ENCODE assay signal across 8 cellular contexts in genomic region chr3:27483117-27484001, GRCh38. TPM values are rescaled to one million over a fixed set of nuclear protein-coding genes. Genes with fewer than 3 reads are reported as not detected.
A peak's percentile ranks its signal among the peaks of the same experiment; 100 is the strongest.
DNase-seq lines count a peak whose midpoint lies in the region; ATAC-seq, FAIRE-seq and TF ChIP-seq lines count a peak whose summit lies in the region.

No MANE protein-coding gene starts in this region.

- no peak for FAIRE-seq in GM12878 (lab: Jason Lieb, UNC)

- peak overlapping the region; percentile 89 for H2AFZ ChIP-seq in GM12878 (ENCODE audit: control insufficient read depth, low read depth, low read length)

- intact Hi-C loops in GM12878 (cut with micrococcal nuclease; ENCODE audit: unreplicated experiment) = loop anchor here (1.0 to 10.0 kb wide), 5 partner anchors 49 to 861 kb away; partner anchors contain the start of genes AZI2, CMC1 and ZCWPW2

- CTCF ChIA-PET in GM12878 (lab: Yijun Ruan, JAX) = interaction anchor here (0.7 to 2.3 kb wide), 3 partner anchors 125 to 193 kb away, joined by 3 to 9 read pairs (median 3); no protein-coding TSS in a partner anchor

- H3K4me1 ChIP-seq in GM12878 (ENCODE audit: control insufficient read depth, insufficient read depth, low read length) = peaks cover 6% of the 10 kb centered on the region

- RAD21 ChIA-PET in GM12878 (lab: Charles Lee; ENCODE audit: unreplicated experiment) = interaction anchor here (0.6 to 0.9 kb wide), 3 partner anchors 134 to 194 kb away, joined by 3 to 7 read pairs (median 3); no protein-coding TSS in a partner anchor

- H3K79me2 ChIP-seq in GM12878 (ENCODE audit: control insufficient read depth, insufficient read depth, low read length) = peaks cover 56% of the 10 kb centered on the region

- SMC1A ChIA-PET in GM12878 (lab: Charles Lee; ENCODE audit: uncharacterized antibody, unreplicated experiment) = interaction anchor here (1.0 to 1.6 kb wide), 4 partner anchors 11 to 134 kb away, joined by 3 to 4 read pairs (median 3); no protein-coding TSS in a partner anchor

- no peaks in the 10 kb centered on the region for H3K36me3 ChIP-seq in GM12878 (ENCODE audit: control insufficient read depth in 2 of 2, insufficient read depth in 2 of 2, low read length in 1 of 2)

- no peak for TF ChIP-seq EP300 in GM12878 (IDR thresholded peaks at IDR 0.05; ENCODE audit: borderline replicate concordance in 1 of 2, control insufficient read depth in 1 of 2, low read depth in 2 of 2, low read length in 2 of 2)

- no TSS peak for BruUV-seq in GM12878 (replicated peaks; lab: Mats Ljungman, UMichigan)

- H3K9ac ChIP-seq in GM12878 (ENCODE audit: control insufficient read depth, insufficient read depth, low read length) = peak overlapping the region; percentile 82

- H3K4me3 ChIP-seq in GM12878 = peak overlapping the region; percentile 88
- peak overlapping the region; percentile 89 for H3K4me3 ChIP-seq in iPS-18c (ENCODE audit: insufficient read depth, low read depth, low read length)
- H3K4me3 ChIP-seq in skeletal muscle cell (ENCODE audit: low read depth, low read length) = peak overlapping the region; percentile 90

- H3K9me3 ChIP-seq in GM12878 (replicated peaks; ENCODE audit: control insufficient read depth, insufficient read depth, low read length) (no peaks in the 10 kb centered on the region), iPS-18c (ENCODE audit: control insufficient read depth, insufficient read depth, low read length) (peaks cover 3% of the 10 kb centered on the region)

- peak; percentile 51 for DNase-seq in GM04504 (ENCODE audit: low read depth)
- DNase-seq in HuH-7.5 (ENCODE audit: low spot score) = peak; percentile 60
- peak in 4 of 5 donors; percentile 4 to 47 (median 18) for DNase-seq in T-helper 1 cell
- peak; percentile 32 for DNase-seq in GM12878 (ENCODE audit: low read depth, low spot score)
- DNase-seq in skeletal muscle cell (ENCODE audit: low read depth) = peak; percentile 49
- no peak for DNase-seq in epidermal melanocyte (ENCODE audit: insufficient read length, low spot score)

- peak overlapping the region; percentile 72 for H3K4me2 ChIP-seq in GM12878 (ENCODE audit: control insufficient read depth, insufficient read depth)

- WGBS in GM12878 (ENCODE audit: insufficient coverage, insufficient replicate concordance, low lambda C conversion rate, missing lambda C conversion rate) = 2% methylated on average over 38 of the region's 74 CpGs

- TF ChIP-seq POLR2A in GM12878 (IDR thresholded peaks at IDR 0.05; ENCODE audit: low read depth, low read length) = peak; percentile 48; the same call in 1 of the 2 replicates

- no peak for TF ChIP-seq CTCF in GM12878 (IDR thresholded peaks at IDR 0.05 in 2 of 3, conservative IDR thresholded peaks at IDR 0.05 in 1 of 3; ENCODE audit: control insufficient read depth in 2 of 3, extremely low read depth in 1 of 3, insufficient read depth in 1 of 3, low read depth in 3 of 3, low read length in 3 of 3)

- POLR2A ChIA-PET in GM12878 (lab: Charles Lee) = interaction anchor here (1.0 kb wide), 2 partner anchors 10 to 198 kb away, joined by 3 to 6 read pairs; no protein-coding TSS in a partner anchor

- H3K27me3 ChIP-seq in GM12878 (replicated peaks in 1 of 2; ENCODE audit: control insufficient read depth in 2 of 2, insufficient read depth in 2 of 2, low read length in 1 of 2) = no peaks in the 10 kb centered on the region

- in situ Hi-C loops in GM12878 (cut with MboI) = loop anchor here (10.0 kb wide), 1 partner anchor 861 kb away; the partner anchor contains the start of genes AZI2 and ZCWPW2

- no peak for TF ChIP-seq RAD21 in GM12878 (IDR thresholded peaks at IDR 0.05; ENCODE audit: insufficient read depth, low read depth, low read length)

- ATAC-seq in GM21528 (IDR thresholded peaks at IDR 0.05; ENCODE audit: low FRiP score, unreplicated experiment) (peak; percentile 32), GM12878 (peak; percentile 28)

- no peaks in the 10 kb centered on the region for H4K20me1 ChIP-seq in GM12878 (ENCODE audit: control insufficient read depth, insufficient read depth)

- H3K27ac ChIP-seq in GM12878 (ENCODE audit: control insufficient read depth, insufficient read depth) = peak overlapping the region; percentile 77

TF ChIP-seq in GM12878, 131 proteins besides CTCF, POLR2A, EP300 and RAD21 (continues in another document):
- TF ChIP-seq PML (IDR thresholded peaks at IDR 0.05; ENCODE audit: low read length) (no peak), MTA2 (IDR thresholded peaks at IDR 0.05; ENCODE audit: low read depth) (peak; percentile 23; the same call in 1 of the 2 replicates), MXI1 (IDR thresholded peaks at IDR 0.05; ENCODE audit: low read depth, low read length) (peak; percentile 70; the same call in 1 of the 2 replicates), SRF (IDR thresholded peaks at IDR 0.05; ENCODE audit: low read depth in 2 of 2, low read length in 2 of 2) (no peak), NBN (IDR thresholded peaks at IDR 0.05) (peak; percentile 78; the same call in 1 of the 2 replicates), RB1 (IDR thresholded peaks at IDR 0.05; ENCODE audit: borderline replicate concordance) (no peak), NKRF (conservative IDR thresholded peaks at IDR 0.05) (peak; percentile 60), PAX5 (IDR thresholded peaks at IDR 0.05; ENCODE audit: borderline replicate concordance, low read depth, low read length) (peak; percentile 40; the same call in 1 of the 2 replicates), YY1 (IDR thresholded peaks at IDR 0.05; ENCODE audit: low read depth, low read length) (0 out of 2 replicates have a peak, but pooled peaks have one; percentile 15), MLLT1 (IDR thresholded peaks at IDR 0.05) (peak; percentile 49), IRF4 (IDR thresholded peaks at IDR 0.05; ENCODE audit: low read depth, low read length) (0 out of 2 replicates have a peak, but pooled peaks have one; percentile 5), HDGF (IDR thresholded peaks at IDR 0.05) (0 out of 2 replicates have a peak, but pooled peaks have one; percentile 21), GATAD2B (conservative IDR thresholded peaks at IDR 0.05; ENCODE audit: low read depth) (0 out of 2 replicates have a peak, but pooled peaks have one; percentile 34), KAT2A (conservative IDR thresholded peaks at IDR 0.05; ENCODE audit: control insufficient read depth, low read depth, low read length) (no peak), ATF3 (IDR thresholded peaks at IDR 0.05; ENCODE audit: borderline replicate concordance, extremely low read depth, low read depth, low read length) (no peak), TAF1 (IDR thresholded peaks at IDR 0.05; ENCODE audit: borderline replicate concordance, low read depth, low read length) (peak; percentile 18; the same call in 1 of the 2 replicates), IKZF2 (IDR thresholded peaks at IDR 0.05) (peak; percentile 46 to 54), IKZF1 (conservative IDR thresholded peaks at IDR 0.05) (peak; percentile 32; the same call in 1 of the 2 replicates)

RNA-seq across cellular contexts. Expression of gene SLC4A7, which starts 0.8 kb away (rescaled TPM):
- total RNA-seq in GM12878 (2013; cell fraction: nucleolus; rRNA removed) = 219 and 224 TPM in 2 replicates
- total RNA-seq in GM12878 (2014; rRNA removed) = 28.5 and 34.2 TPM in 2 replicates
- total RNA-seq in GM12878 (2014; rRNA removed; fragmentation: Illumina TruSeq; extraction: Trizol) = 41.4 and 47.0 TPM in 2 replicates
- 29.6 and 30.6 TPM in 2 replicates for total RNA-seq in GM12878 (2021)
- polyA plus RNA-seq in GM12878 (2011; ENCODE audit: low read depth) = 4.6 TPM
- 27.3 and 44.7 TPM in 2 replicates for polyA plus RNA-seq in GM12878 (2011; rRNA removed)
- 9.5 and 10.6 TPM in 2 replicates for polyA plus RNA-seq in GM12878 (2011; cell fraction: cytosol; rRNA removed)
- 23.9 and 29.7 TPM in 2 replicates for polyA plus RNA-seq in GM12878 (2011; cell fraction: nucleus; rRNA removed)
- 5.8 and 10.2 TPM in 2 replicates for polyA plus RNA-seq in GM12878 (2012)
- 20.2 and 20.7 TPM in 2 replicates for polyA plus RNA-seq in GM12878 (2014; fragmentation: Illumina TruSeq; extraction: Trizol)
- 1 to 10 TPM; 4.4 to 8.6 TPM for polyA plus RNA-seq in GM12878 (2014; fragmentation: Nextera tagmentation; extraction: Ambion mirVana)
- 14.7 TPM in 2 replicates for polyA plus RNA-seq in GM12878 (2014; rRNA removed)
- polyA plus RNA-seq in GM12878 (2016; fragmentation: Nextera tagmentation; extraction: Ambion mirVana) = 10 to 100 TPM; 14.8 to 15.8 TPM
- 50.1 and 61.6 TPM in 2 replicates for polyA minus RNA-seq in GM12878 (2011; rRNA and poly(A)+ RNA removed)
- polyA minus RNA-seq in GM12878 (2011; cell fraction: cytosol; rRNA and poly(A)+ RNA removed) = 28.6 and 37.2 TPM in 2 replicates
- 34.3 and 58.8 TPM in 2 replicates for polyA minus RNA-seq in GM12878 (2011; cell fraction: nucleus; rRNA and poly(A)+ RNA removed)
